8 cellular contexts compared by ENCODE assay signal in the genomic region with DNA sequence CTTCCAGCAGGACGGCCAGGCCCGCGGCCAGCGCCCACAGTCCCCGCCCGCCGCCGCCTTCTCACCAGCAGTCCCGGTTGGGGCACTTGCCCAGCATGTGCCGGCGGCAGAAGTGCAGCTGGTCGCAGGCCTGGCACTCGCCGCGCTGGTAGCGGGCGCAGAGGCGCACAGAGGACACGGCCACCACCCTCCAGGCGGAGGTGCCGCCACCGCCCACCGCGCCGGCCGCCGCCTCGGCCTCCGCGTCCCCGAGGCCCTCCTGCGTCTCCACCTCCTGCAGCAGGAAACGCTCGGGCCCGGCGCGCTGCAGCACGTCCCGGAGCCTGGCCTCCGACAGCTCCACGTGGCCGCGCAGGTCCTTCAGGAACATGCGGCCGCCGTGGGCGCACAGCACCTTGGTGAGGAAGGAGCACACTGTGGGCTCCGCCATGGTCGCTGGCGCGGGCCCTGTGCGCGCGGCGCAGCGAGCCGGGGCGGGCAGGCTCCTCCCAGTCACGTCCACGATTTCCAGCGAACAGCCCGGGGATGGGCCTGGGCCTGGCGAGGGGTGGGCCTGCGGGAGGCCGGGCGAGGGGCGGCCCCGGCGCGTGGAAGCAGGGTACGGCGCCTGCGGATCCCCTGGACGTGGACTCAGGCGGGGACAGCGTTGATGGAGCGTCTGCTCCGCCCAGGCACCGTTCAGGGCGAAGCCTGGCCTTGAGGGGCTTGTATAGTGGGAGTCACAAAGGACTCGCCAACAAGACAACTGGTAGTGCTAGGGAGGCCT. TPM values are rescaled to one million over a fixed set of nuclear protein-coding genes. Genes with fewer than 3 reads are reported as not detected.
DNase-seq lines count a peak whose midpoint lies in the region; ATAC-seq and TF ChIP-seq lines count a peak whose summit lies in the region.

A gene with protein sequence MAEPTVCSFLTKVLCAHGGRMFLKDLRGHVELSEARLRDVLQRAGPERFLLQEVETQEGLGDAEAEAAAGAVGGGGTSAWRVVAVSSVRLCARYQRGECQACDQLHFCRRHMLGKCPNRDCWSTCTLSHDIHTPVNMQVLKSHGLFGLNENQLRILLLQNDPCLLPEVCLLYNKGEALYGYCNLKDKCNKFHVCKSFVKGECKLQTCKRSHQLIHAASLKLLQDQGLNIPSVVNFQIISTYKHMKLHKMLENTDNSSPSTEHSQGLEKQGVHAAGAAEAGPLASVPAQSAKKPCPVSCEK (minus strand): TSS at position 455 of the 766 bp plus-strand sequence. CDS start 25 bp downstream, at position 430.

- TF ChIP-seq CTCF in right lobe of liver (IDR thresholded peaks at IDR 0.05), result no peak

- peaks cover 34% of the 10 kb centered on the region for H3K79me2 ChIP-seq in ACC112 (ENCODE audit: control insufficient read depth, insufficient read depth, low read length, unreplicated experiment)

- intact Hi-C loops in right lobe of liver (cut with DNase I), result no loop called here

- H3K9me3 ChIP-seq in right lobe of liver, result no peaks in the 10 kb centered on the region

- H3K27me3 ChIP-seq in ACC112 (ENCODE audit: insufficient read depth, low read length) (no peaks in the 10 kb centered on the region), right lobe of liver (no peaks in the 10 kb centered on the region)

- DNase-seq in NCI-H2081 treated with DMSO at 0.1 percent for 48 hours (lab: John Stamatoyannopoulos, UW) (peak; percentile 12), dermis microvascular lymphatic vessel endothelial cell (ENCODE audit: low read depth in 2 of 2) (peak; percentile 50 to 85), right lobe of liver (peak; percentile 48 to 68 (median 66))
- peak; percentile 34 to 38 for DNase-seq in activated CD4-positive, alpha-beta T cell treated with anti-CD3 and anti-CD28 coated beads for 4 hours
- peak; percentile 27 for DNase-seq in stimulated activated CD8-positive, alpha-beta memory T cell treated with anti-CD3 and anti-CD28 coated beads, Interleukin-15, amount 100 ng/mL, for 24 hours (ENCODE audit: low read depth)

- 7% methylated on average over 14 of the region's 81 CpGs for WGBS in right lobe of liver (ENCODE audit: insufficient coverage, low coverage, low lambda C conversion rate, missing lambda C conversion rate)

- H3K36me3 ChIP-seq in ACC112 (ENCODE audit: insufficient read depth, low read length), result peaks cover 18% of the 10 kb centered on the region
- H3K36me3 ChIP-seq in right lobe of liver, result no peaks in the 10 kb centered on the region

- H2AFZ ChIP-seq in ACC112 (ENCODE audit: low read length, unreplicated experiment), result peak within 1 kb of the TSS; percentile 76

- H3K27ac ChIP-seq in ACC112 (ENCODE audit: low read depth, low read length) (peak within 1 kb of the TSS; percentile 13; the same call in 1 of the 2 replicates), right lobe of liver (peak within 1 kb of the TSS in 2 of 3 donors; percentile 53 to 65)

- H3K4me3 ChIP-seq in ACC112 (ENCODE audit: low read depth, low read length) (peak within 1 kb of the TSS; percentile 97), right lobe of liver (peak within 1 kb of the TSS; percentile 58 to 87 (median 70))

- peak; percentile 17 for TF ChIP-seq POLR2A in right lobe of liver (IDR thresholded peaks at IDR 0.05)

- ATAC-seq in GM18511 (IDR thresholded peaks at IDR 0.05; ENCODE audit: unreplicated experiment) (peak; percentile 90), HG02943 (IDR thresholded peaks at IDR 0.05; ENCODE audit: low read depth, unreplicated experiment) (peak; percentile 58), right lobe of liver (peak; percentile 84 to 93 (median 92))

- H3K4me1 ChIP-seq in ACC112 (ENCODE audit: control insufficient read depth, insufficient read depth, low read length, unreplicated experiment) (peaks cover 17% of the 10 kb centered on the region), right lobe of liver (no peaks in the 10 kb centered on the region)

RNA-seq across cellular contexts. Expression of the gene that starts here (rescaled TPM):
- total RNA-seq in dermis microvascular lymphatic vessel endothelial cell, result 14.2 and 21.4 TPM in 2 replicates
- total RNA-seq in right lobe of liver, result 1 to 10 TPM in 5 of 6 experiments, under 1 TPM in 1; 0.93 to 3.7 (median 1.8) TPM

Comparison
In these comparisons a context has a peak if more than half of its experiments do, and no peak if none do; other contexts are left out.
1. Peak in every context shown above with its lines: DNase-seq, ATAC-seq, H3K4me3 ChIP-seq and H3K27ac ChIP-seq.
2. DNase-seq: peak in every context shown above with its lines; median percentile 68 in dermis microvascular lymphatic vessel endothelial cell; 66 in right lobe of liver; 36 in activated CD4-positive, alpha-beta T cell treated with anti-CD3 and anti-CD28 coated beads for 4 hours; 27 in stimulated activated CD8-positive, alpha-beta memory T cell treated with anti-CD3 and anti-CD28 coated beads, Interleukin-15, amount 100 ng/mL, for 24 hours; 12 in NCI-H2081 treated with DMSO at 0.1 percent for 48 hours.